ENCODE assay signal across 15 cellular contexts in genomic region chrX:15985937-15986336, GRCh38.
DNase-seq lines count a peak whose midpoint lies in the region; ATAC-seq and TF ChIP-seq lines count a peak whose summit lies in the region.
"Had no signal": no experiment of that assay in that cellular context is flagged by ENCODE, and none has a peak within 500 bp of the region (broad histone marks: within the 10 kb centered on the region; RNA-seq: fewer than 3 reads in every experiment).

No MANE protein-coding gene starts in this region.

- H3K4me3 ChIP-seq in breast epithelium (no peak overlapping the region), A673 (ENCODE audit: low read depth, low read length, poor library complexity, severe bottlenecking) (no peak overlapping the region)
- H3K4me3 ChIP-seq: SK-N-MC, tibial artery had no signal

- POLR2A ChIA-PET in MCF 10A (lab: Yijun Ruan, JAX) (interaction anchor here (0.7 kb wide), 1 partner anchor 9 kb away, joined by 3 read pairs; no protein-coding TSS in a partner anchor), A673 (lab: Charles Lee; ENCODE audit: low non-redundant PET) (no interaction called here)
- POLR2A ChIA-PET in activated CD4-positive, alpha-beta memory T cell treated with anti-CD3 and anti-CD28 coated beads, Interleukin-2, amount 10 ng/mL, durations not matched to agents 7 days and 5 days (lab: Charles Lee), result no interaction called here

- TF ChIP-seq CTCF in MCF 10A (IDR thresholded peaks at IDR 0.05; ENCODE audit: unreplicated experiment) (no peak), breast epithelium (IDR thresholded peaks at IDR 0.05) (no peak), A673 (conservative IDR thresholded peaks at IDR 0.05; ENCODE audit: low read depth, low read length) (no peak)

- no peaks in the 10 kb centered on the region for H3K36me3 Mint-ChIP-seq in MCF 10A (ENCODE audit: insufficient read depth, unreplicated experiment)
- H3K36me3 Mint-ChIP-seq in activated CD4-positive, alpha-beta memory T cell treated with anti-CD3 and anti-CD28 coated beads, Interleukin-2, amount 10 ng/mL, durations not matched to agents 7 days and 5 days (ENCODE audit: low read depth), result no peaks in the 10 kb centered on the region

- intact Hi-C loops in MCF 10A (cut with micrococcal nuclease) (no loop called here), breast epithelium (cut with DNase I; ENCODE audit: low total_unique reads) (no loop called here), A673 (cut with micrococcal nuclease; ENCODE audit: unreplicated experiment) (loop anchor here (5.0 kb wide), 1 partner anchor 761 kb away; no protein-coding TSS in a partner anchor)

- CTCF ChIA-PET in MCF 10A (lab: Yijun Ruan, JAX) (interaction anchor here (0.6 kb wide), 1 partner anchor 355 kb away, joined by 4 read pairs; no protein-coding TSS in a partner anchor), A673 (lab: Charles Lee) (no interaction called here)
- CTCF ChIA-PET in activated CD4-positive, alpha-beta memory T cell treated with anti-CD3 and anti-CD28 coated beads, Interleukin-2, amount 10 ng/mL, durations not matched to agents 7 days and 5 days (lab: Charles Lee), result no interaction called here

- H3K27ac ChIP-seq in breast epithelium (no peak overlapping the region), A673 (ENCODE audit: low read depth, low read length, poor library complexity, severe bottlenecking) (no peak overlapping the region)
- H3K27ac ChIP-seq: SK-N-MC, tibial artery had no signal

- H3K27me3 ChIP-seq in breast epithelium (peaks cover 0 to 22% of the 10 kb centered on the region in 2 donors), A673 (replicated peaks; ENCODE audit: insufficient read depth, low read depth, low read length, poor library complexity) (no peaks in the 10 kb centered on the region)
- H3K27me3 ChIP-seq: tibial artery had no signal

- TF ChIP-seq POLR2A in breast epithelium (IDR thresholded peaks at IDR 0.05), result no peak

- H3K27me3 Mint-ChIP-seq in MCF 10A (ENCODE audit: insufficient read depth, unreplicated experiment), result peaks cover 35% of the 10 kb centered on the region
- no peaks in the 10 kb centered on the region for H3K27me3 Mint-ChIP-seq in activated CD4-positive, alpha-beta memory T cell treated with anti-CD3 and anti-CD28 coated beads, Interleukin-2, amount 10 ng/mL, durations not matched to agents 7 days and 5 days

- no TSS peak for BruUV-seq in MCF 10A (replicated peaks; lab: Mats Ljungman, UMichigan)
- no TSS peak for BruUV-seq in A673 (replicated peaks; lab: Mats Ljungman, UMichigan)

- no peak overlapping the region for H3K27ac Mint-ChIP-seq in MCF 10A (ENCODE audit: low read depth, unreplicated experiment)
- no peak overlapping the region for H3K27ac Mint-ChIP-seq in activated CD4-positive, alpha-beta memory T cell treated with anti-CD3 and anti-CD28 coated beads, Interleukin-2, amount 10 ng/mL, durations not matched to agents 7 days and 5 days
- H3K27ac Mint-ChIP-seq: effector memory CD8-positive, alpha-beta T cell had no signal

- H3K4me3 Mint-ChIP-seq in MCF 10A (ENCODE audit: unreplicated experiment), result no peak overlapping the region
- no peak overlapping the region for H3K4me3 Mint-ChIP-seq in activated CD4-positive, alpha-beta memory T cell treated with anti-CD3 and anti-CD28 coated beads, Interleukin-2, amount 10 ng/mL, durations not matched to agents 7 days and 5 days
- H3K4me3 Mint-ChIP-seq: effector memory CD8-positive, alpha-beta T cell had no signal

- H3K9me3 Mint-ChIP-seq in MCF 10A (ENCODE audit: unreplicated experiment), result no peaks in the 10 kb centered on the region
- no peaks in the 10 kb centered on the region for H3K9me3 Mint-ChIP-seq in activated CD4-positive, alpha-beta memory T cell treated with anti-CD3 and anti-CD28 coated beads, Interleukin-2, amount 10 ng/mL, durations not matched to agents 7 days and 5 days
- H3K9me3 Mint-ChIP-seq: effector memory CD8-positive, alpha-beta T cell had no signal

- H3K9me3 ChIP-seq in breast epithelium (no peaks in the 10 kb centered on the region), A673 (ENCODE audit: low read depth, low read length, poor library complexity, severe bottlenecking) (no peaks in the 10 kb centered on the region)
- H3K9me3 ChIP-seq: tibial artery had no signal

- H3K36me3 ChIP-seq in breast epithelium, result no peaks in the 10 kb centered on the region
- no peaks in the 10 kb centered on the region for H3K36me3 ChIP-seq in A673 (ENCODE audit: insufficient read depth, low read length, poor library complexity, severe bottlenecking)
- H3K36me3 ChIP-seq: tibial artery had no signal

- peaks cover 5% of the 10 kb centered on the region for H3K4me1 Mint-ChIP-seq in MCF 10A (ENCODE audit: insufficient read depth, unreplicated experiment)
- H3K4me1 Mint-ChIP-seq in activated CD4-positive, alpha-beta memory T cell treated with anti-CD3 and anti-CD28 coated beads, Interleukin-2, amount 10 ng/mL, durations not matched to agents 7 days and 5 days, result no peaks in the 10 kb centered on the region

- H3K4me1 ChIP-seq in breast epithelium, result no peaks in the 10 kb centered on the region
- peaks cover 23% of the 10 kb centered on the region for H3K4me1 ChIP-seq in A673 (ENCODE audit: insufficient read depth, low read length, poor library complexity, severe bottlenecking)
- H3K4me1 ChIP-seq: tibial artery had no signal

- no peak for ATAC-seq in HG02798 (IDR thresholded peaks at IDR 0.05; ENCODE audit: poor library complexity, unreplicated experiment)
- ATAC-seq: effector memory CD8-positive, alpha-beta T cell; sciatic nerve had no signal

- peak; percentile 30 for DNase-seq in MCF 10A (ENCODE audit: unreplicated experiment)
- no peak for DNase-seq in breast epithelium (ENCODE audit: low spot score in 2 of 2)
- peak; percentile 14 for DNase-seq in activated CD4-positive, alpha-beta memory T cell treated with anti-CD3 and anti-CD28 coated beads, Interleukin-2, amount 10 ng/mL, durations not matched to agents 7 days and 5 days
- DNase-seq in kidney tubule cell (ENCODE audit: low spot score), result peak; percentile 66
- no peak for DNase-seq in NCI-H146 treated with DMSO at 0.1 percent for 48 hours (lab: John Stamatoyannopoulos, UW; ENCODE audit: unreplicated experiment)
- no peak for DNase-seq in A673 (ENCODE audit: low spot score)
- DNase-seq in activated effector memory CD4-positive, alpha-beta T cell treated with anti-CD3 and anti-CD28 coated beads, Interleukin-2, amount 50 U/mL, for 16 hours, result no peak
- DNase-seq: activated effector memory CD4-positive, alpha-beta T cell treated with Interleukin-2 at 50 U/mL for 16 hours; effector memory CD8-positive, alpha-beta T cell; foreskin fibroblast; MM.1S; tibial artery had no signal

Comparison
In these comparisons a context has a peak if more than half of its experiments do, and no peak if none do; other contexts are left out.
1. DNase-seq: peak in MCF 10A (single experiment), activated CD4-positive, alpha-beta memory T cell treated with anti-CD3 and anti-CD28 coated beads, Interleukin-2, amount 10 ng/mL, durations not matched to agents 7 days and 5 days (single experiment) and kidney tubule cell (single experiment); none in breast epithelium (0 of 2), NCI-H146 treated with DMSO at 0.1 percent for 48 hours (single experiment), A673 (single experiment) and activated effector memory CD4-positive, alpha-beta T cell treated with anti-CD3 and anti-CD28 coated beads, Interleukin-2, amount 50 U/mL, for 16 hours (single experiment).